9 cellular contexts compared by ENCODE assay signal in the genomic region with DNA sequence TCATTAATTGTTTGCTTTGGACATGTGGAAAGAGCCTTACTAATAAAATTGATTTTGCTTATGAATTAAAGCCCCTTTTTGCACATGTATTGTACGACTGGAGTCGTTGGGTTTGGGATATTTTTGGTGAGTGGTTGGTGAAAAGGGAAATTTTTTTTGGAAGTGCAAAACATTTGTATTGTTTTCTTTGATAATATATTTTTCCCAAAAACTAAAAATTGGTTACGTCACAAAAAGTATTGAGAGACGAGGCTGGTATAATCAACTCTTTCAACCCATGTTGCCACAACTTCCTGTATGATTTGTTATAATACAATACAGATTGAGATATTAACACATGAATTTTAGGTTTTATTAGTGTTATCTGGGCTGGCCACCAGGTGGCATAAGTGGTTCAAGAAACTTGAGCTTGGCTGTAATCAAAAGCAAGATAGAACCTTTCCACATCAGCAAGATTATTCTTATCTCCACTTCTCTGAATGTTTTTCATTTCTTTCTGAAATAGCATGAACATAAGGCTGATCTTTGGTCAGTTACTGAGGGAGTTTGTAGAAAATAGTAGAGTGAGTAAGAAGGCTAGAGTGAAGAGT. TPM values are rescaled to one million over a fixed set of nuclear protein-coding genes. Genes with fewer than 3 reads are reported as not detected.
DNase-seq lines count a peak whose midpoint lies in the region; ATAC-seq, FAIRE-seq and TF ChIP-seq lines count a peak whose summit lies in the region.
"Had no signal": no experiment of that assay in that cellular context is flagged by ENCODE, and none has a peak within 500 bp of the region (broad histone marks: within the 10 kb centered on the region; RNA-seq: fewer than 3 reads in every experiment).

No MANE protein-coding gene starts in this region.

- no peak overlapping the region for H2BK12ac ChIP-seq in H1 (ENCODE audit: low read depth, low read length)

- no peaks in the 10 kb centered on the region for H3K79me1 ChIP-seq in H1 (ENCODE audit: low read depth, low read length)

- H3K23me2 ChIP-seq in H1 (ENCODE audit: low read depth, low read length) = peaks cover 1% of the 10 kb centered on the region; the same call in 1 of the 2 replicates

- H3K9ac ChIP-seq in H1 (replicated peaks in 1 of 4; ENCODE audit: extremely low read depth in 1 of 4, low read depth in 3 of 4, low read length in 3 of 4) = no peak overlapping the region

- ATAC-seq in HG02759 (IDR thresholded peaks at IDR 0.05; ENCODE audit: unreplicated experiment) = no peak

- TF ChIP-seq RAD21 in H1 (IDR thresholded peaks at IDR 0.05 in 1 of 2, conservative IDR thresholded peaks at IDR 0.05 in 1 of 2; ENCODE audit: low read depth in 2 of 2, low read length in 2 of 2) = peak; percentile 82 to 85

- POLR2A ChIA-PET in H1 (lab: Charles Lee; ENCODE audit: partially characterized antibody) = interaction anchor here (0.6 to 22.8 kb wide), 15 partner anchors 7 to 463 kb away, joined by 3 to 944 read pairs (median 4); partner anchors contain the start of genes AP1G2, THTPA and ZFHX2

- no peak overlapping the region for H2BK120ac ChIP-seq in H1 (replicated peaks; ENCODE audit: low read depth, low read length)

- H3K14ac ChIP-seq in H1 (ENCODE audit: insufficient read length) = no peak overlapping the region

- no peak overlapping the region for H4K91ac ChIP-seq in H1 (replicated peaks; ENCODE audit: insufficient read length, low read length)

- H3K36me3 ChIP-seq in H1 (ENCODE audit: control insufficient read depth in 2 of 4, insufficient read depth in 4 of 4, low read length in 3 of 4) = peaks cover 17 to 41% (median 37%) of the 10 kb centered on the region in 4 experiments

- TF ChIP-seq POLR2A in H1 (IDR thresholded peaks at IDR 0.05; ENCODE audit: control extremely low read depth in 1 of 2, low read depth in 2 of 2, low read length in 2 of 2) = no peak

- no peak overlapping the region for H3K4me2 ChIP-seq in H1 (ENCODE audit: insufficient read depth in 1 of 2, low read depth in 2 of 2, low read length in 2 of 2)

- no peak overlapping the region for H2AFZ ChIP-seq in H1 (ENCODE audit: low read length)

- peaks cover 2 to 15% (median 12%) of the 10 kb centered on the region in 4 experiments; a peak in 5 of 7 replicates for H3K4me1 ChIP-seq in H1 (replicated peaks in 1 of 4; ENCODE audit: control insufficient read depth in 3 of 4, insufficient read depth in 4 of 4, low read length in 3 of 4)

- H2BK5ac ChIP-seq in H1 (ENCODE audit: low read depth, low read length) = no peak overlapping the region

- 72 to 100% methylated on average over 1 to 4 of the region's 4 CpGs for WGBS in H1 (ENCODE audit: extremely low coverage in 1 of 2, insufficient coverage in 1 of 2, insufficient read length in 1 of 2, insufficient replicate concordance in 2 of 2, low coverage in 1 of 2, low lambda C conversion rate in 2 of 2, missing lambda C conversion rate in 1 of 2), 2 experiments

- no peak overlapping the region for H2BK15ac ChIP-seq in H1 (ENCODE audit: low read length)

- no peaks in the 10 kb centered on the region for H3K79me2 ChIP-seq in H1 (ENCODE audit: control insufficient read depth in 1 of 2, insufficient read depth in 2 of 2, low read length in 2 of 2)

- H4K20me1 ChIP-seq in H1 (replicated peaks in 1 of 2; ENCODE audit: control insufficient read depth in 1 of 2, insufficient read depth in 2 of 2, low read length in 2 of 2) = peaks cover 0 to 2% of the 10 kb centered on the region in 2 experiments

- DNase-seq in AG09319 (ENCODE audit: extremely low read depth, low read depth) (peak; percentile 40), H4 (ENCODE audit: low spot score) (peak; percentile 26), NCI-H748 treated with DMSO at 0.1 percent for 48 hours (lab: John Stamatoyannopoulos, UW) (peak; percentile 31), H1 (ENCODE audit: low read depth in 1 of 2, low spot score in 2 of 2) (peak in 1 of 2 experiments; percentile 56), myocyte (ENCODE audit: low read depth) (peak; percentile 70)
- peak; percentile 62 to 67 for DNase-seq in activated CD4-positive, alpha-beta T cell treated with anti-CD3 and anti-CD28 coated beads, Interleukin-2, amount 50 U/mL, for 4 hours
- peak; percentile 23 to 73 (median 54) for DNase-seq in stimulated activated naive CD4-positive, alpha-beta T cell (lab: John Stamatoyannopoulos, UW)

- no peaks in the 10 kb centered on the region for H3K27me3 ChIP-seq in H1 (replicated peaks in 1 of 4; ENCODE audit: control insufficient read depth in 3 of 4, extremely low read depth in 1 of 4, insufficient read depth in 3 of 4, low read length in 3 of 4)

- no peak overlapping the region for H3K56ac ChIP-seq in H1 (replicated peaks; ENCODE audit: insufficient read length, low read depth, low read length)

- no peak for FAIRE-seq in H1 (lab: Jason Lieb, UNC)

- no peak for TF ChIP-seq EP300 in H1 (IDR thresholded peaks at IDR 0.05; ENCODE audit: borderline replicate concordance in 1 of 2, low read depth in 2 of 2, low read length in 2 of 2)

- no peak overlapping the region for H4K5ac ChIP-seq in H1 (ENCODE audit: insufficient read length, low read depth, low read length)

- no peak overlapping the region for H2AK5ac ChIP-seq in H1 (ENCODE audit: low read depth, low read length)

- no peak overlapping the region for H3K4ac ChIP-seq in H1 (replicated peaks; ENCODE audit: insufficient read length, low read depth, low read length)

- H3K23ac ChIP-seq in H1 (ENCODE audit: insufficient read length) = no peak overlapping the region

- H3K18ac ChIP-seq in H1 (ENCODE audit: extremely low read depth, low read length) = no peak overlapping the region

- H3K4me3 ChIP-seq in H1 (ENCODE audit: extremely low read depth in 1 of 4, insufficient read depth in 2 of 4, low read depth in 3 of 4, low read length in 4 of 4) = no peak overlapping the region
- H3K4me3 ChIP-seq: skin epidermis had no signal

- H3K9me3 ChIP-seq in H1 (ENCODE audit: insufficient read depth in 2 of 2, low read depth in 1 of 2, low read length in 1 of 2) = no peaks in the 10 kb centered on the region

- H4K8ac ChIP-seq in H1 (ENCODE audit: extremely low read depth, insufficient read depth, low read length) = no peak overlapping the region

- CTCF ChIA-PET in H1 (lab: Charles Lee; ENCODE audit: partially characterized antibody) = interaction anchor here (0.6 to 26.8 kb wide), 18 partner anchors 8 to 346 kb away, joined by 3 to 2092 read pairs (median 4); partner anchors contain the start of genes AP1G2, MYH7, THTPA and ZFHX2

- no peak overlapping the region for H3K27ac ChIP-seq in H1 (ENCODE audit: low read depth, low read length)
- H3K27ac ChIP-seq: skin epidermis had no signal

- no peak overlapping the region for H2BK20ac ChIP-seq in H1 (ENCODE audit: low read length)

- TF ChIP-seq CTCF in AG09319 (IDR thresholded peaks at IDR 0.05; ENCODE audit: low read depth, low read length) = peak; percentile 63
- TF ChIP-seq CTCF in H1 (IDR thresholded peaks at IDR 0.05; ENCODE audit: control extremely low read depth in 1 of 3, insufficient read depth in 1 of 3, low read depth in 1 of 3, low read length in 3 of 3) = peak in 2 of 3 experiments; percentile 63 to 70; a peak in 3 of 4 replicates

TF ChIP-seq in H1, 55 proteins besides CTCF, POLR2A, EP300 and RAD21:
- TF ChIP-seq EGR1 (IDR thresholded peaks at IDR 0.05; ENCODE audit: borderline replicate concordance, low read depth, low read length) (no peak), GABPA (IDR thresholded peaks at IDR 0.05; ENCODE audit: borderline replicate concordance, insufficient read depth, low read length) (no peak), EZH2 (IDR thresholded peaks at IDR 0.05; ENCODE audit: low read depth, low read length, severe bottlenecking) (no peak), RBBP5 (IDR thresholded peaks at IDR 0.05; ENCODE audit: borderline replicate concordance, low read depth, low read length) (no peak), ASH2L (IDR thresholded peaks at IDR 0.05; ENCODE audit: low read length) (no peak), RXRA (IDR thresholded peaks at IDR 0.05; ENCODE audit: insufficient read depth, low read depth, low read length) (no peak), CBX8 (IDR thresholded peaks at IDR 0.05; ENCODE audit: borderline replicate concordance, low read depth, low read length) (no peak), GTF2F1 (IDR thresholded peaks at IDR 0.05; ENCODE audit: borderline replicate concordance, low read depth, low read length) (no peak)

RNA-seq across cellular contexts. Expression of gene NGDN, which starts 8.7 kb away (rescaled TPM):
- 65.3 and 80.2 TPM in 2 replicates for total RNA-seq in H4 (2014; rRNA removed; shearing (Covaris generic))
- 48.8 and 56.0 TPM in 2 replicates for total RNA-seq in H1 (2021; fragmentation: NEBNext Ultra II Directional; extraction: Animal tissue kit (Norgen Biotek cat#: 25700))
- polyA plus RNA-seq in H1 (2011; rRNA removed) = 22.4 and 39.8 TPM in 2 replicates
- 65.2 TPM for polyA plus RNA-seq in H1 (2011; cell fraction: cytosol; rRNA removed)
- 25.3 TPM for polyA plus RNA-seq in H1 (2011; cell fraction: nucleus; rRNA removed)
- polyA plus RNA-seq in H1 (2012, experiment 1 of 2) = 54.0 to 81.0 TPM (median 68.1 TPM) in 4 replicates
- 8.9 TPM for polyA plus RNA-seq in H1 (2012, experiment 2 of 2)
- polyA plus RNA-seq in H1 (2013, experiment 1 of 2) = 78.2 TPM
- 73.8 TPM for polyA plus RNA-seq in H1 (2013, experiment 2 of 2)
- polyA minus RNA-seq in H1 (2011; rRNA and poly(A)+ RNA removed) = 32.5 and 41.8 TPM in 2 replicates
- 12.8 TPM for polyA minus RNA-seq in H1 (2011; cell fraction: cytosol; rRNA and poly(A)+ RNA removed)
- polyA minus RNA-seq in H1 (2011; cell fraction: nucleus; rRNA and poly(A)+ RNA removed) = 35.4 TPM
- 34.3 and 39.5 TPM in 2 replicates for total RNA-seq in myocyte
- polyA plus RNA-seq in myocyte (2012) = 30.9 TPM

RNA-seq across cellular contexts. Expression of gene MYH7, which starts 42.7 kb away (rescaled TPM):
- total RNA-seq in H4 (2014; rRNA removed; shearing (Covaris generic)) = not detected in 2 replicates
- not detected in 2 replicates for total RNA-seq in H1 (2021; fragmentation: NEBNext Ultra II Directional; extraction: Animal tissue kit (Norgen Biotek cat#: 25700))
- 0.02 TPM in 1 of 2 replicates, not detected in the other for polyA plus RNA-seq in H1 (2011; rRNA removed)
- not detected for polyA plus RNA-seq in H1 (2011; cell fraction: cytosol; rRNA removed)
- 0.01 TPM for polyA plus RNA-seq in H1 (2011; cell fraction: nucleus; rRNA removed)
- polyA plus RNA-seq in H1 (2012, experiment 1 of 2) = 0.03 TPM in 1 of 4 replicates, not detected in the others
- not detected for polyA plus RNA-seq in H1 (2012, experiment 2 of 2)
- not detected for polyA plus RNA-seq in H1 (2013, experiment 1 of 2)
- polyA plus RNA-seq in H1 (2013, experiment 2 of 2) = under 0.01 TPM
- not detected in 2 replicates for polyA minus RNA-seq in H1 (2011; rRNA and poly(A)+ RNA removed)
- polyA minus RNA-seq in H1 (2011; cell fraction: cytosol; rRNA and poly(A)+ RNA removed) = not detected
- not detected for polyA minus RNA-seq in H1 (2011; cell fraction: nucleus; rRNA and poly(A)+ RNA removed)
- 155 and 258 TPM in 2 replicates for total RNA-seq in myocyte
- polyA plus RNA-seq in myocyte (2012) = 257 TPM

Comparison
In these comparisons a context has a peak if more than half of its experiments do, and no peak if none do; other contexts are left out.
1. RNA of gene MYH7, which starts 42.7 kb away (total RNA-seq): 155 to 258 TPM in myocyte; not detected in H4 and not detected in H1; every median in the first group is over 100 times any median in the second.